Comparison of ENCODE assay signal across 17 cellular contexts in the genomic region with DNA sequence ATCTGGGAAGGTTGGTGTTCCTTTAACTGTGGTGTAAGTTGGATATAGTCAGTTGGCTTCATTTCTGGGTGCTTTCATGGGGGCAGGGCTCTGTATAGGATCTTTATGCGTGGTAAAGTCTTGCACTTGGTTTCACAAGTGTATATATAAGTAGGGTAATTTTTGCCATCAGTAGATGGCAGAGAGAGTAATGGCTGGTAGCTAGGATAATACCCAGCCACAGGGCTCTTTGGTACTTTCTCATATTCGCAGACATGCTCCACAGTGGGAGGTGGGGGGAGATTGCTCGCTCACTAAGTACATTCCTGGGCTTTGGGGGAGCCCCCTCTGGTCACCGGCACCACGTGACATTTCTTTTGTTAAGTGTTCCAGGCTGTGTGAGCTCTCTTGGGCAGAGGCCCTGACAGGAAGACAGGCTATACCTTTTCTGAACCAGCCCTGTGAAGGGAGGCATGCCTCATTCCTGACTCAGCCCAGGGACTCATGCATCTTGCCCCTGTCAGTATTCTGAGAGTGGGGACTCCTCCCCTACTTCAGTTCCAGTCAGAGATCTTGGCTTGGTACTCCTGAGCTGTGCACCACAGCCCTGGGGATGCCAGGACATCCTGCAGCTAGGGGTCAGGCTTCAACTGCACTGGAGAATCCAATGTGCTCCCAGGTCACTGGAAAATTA. TPM values are rescaled to one million over a fixed set of nuclear protein-coding genes. Genes with fewer than 3 reads are reported as not detected.
DNase-seq lines count a peak whose midpoint lies in the region; ATAC-seq, FAIRE-seq and TF ChIP-seq lines count a peak whose summit lies in the region.
"Had no signal": no experiment of that assay in that cellular context is flagged by ENCODE, and none has a peak within 500 bp of the region (broad histone marks: within the 10 kb centered on the region; RNA-seq: fewer than 3 reads in every experiment).

No MANE protein-coding gene starts in this region.

- ATAC-seq in GM12878: peak; percentile 37; the same call in 2 of the 3 replicates
- ATAC-seq in natural killer cell: peak; percentile 15 to 55 (median 30)
- ATAC-seq: HCT116, T-cell had no signal

- TF ChIP-seq CTCF in GM12878 (IDR thresholded peaks at IDR 0.05 in 2 of 3, conservative IDR thresholded peaks at IDR 0.05 in 1 of 3; ENCODE audit: control insufficient read depth in 2 of 3, extremely low read depth in 1 of 3, insufficient read depth in 1 of 3, low read depth in 3 of 3, low read length in 3 of 3) (peak in 1 of 3 experiments; percentile 20; a peak in 1 of 6 replicates), natural killer cell (IDR thresholded peaks at IDR 0.05) (no peak)

- H3K4me2 ChIP-seq in Karpas-422 (ENCODE audit: low read depth, low read length, poor library complexity, severe bottlenecking) (no peak overlapping the region), GM12878 (ENCODE audit: control insufficient read depth, insufficient read depth) (no peak overlapping the region)
- H3K4me2 ChIP-seq: BLaER1 had no signal

- H3K9ac ChIP-seq in Karpas-422 (ENCODE audit: low read length) (no peak overlapping the region), GM12878 (ENCODE audit: control insufficient read depth, insufficient read depth, low read length) (no peak overlapping the region)
- H3K9ac ChIP-seq: BLaER1 had no signal

- H3K9me2 ChIP-seq in Karpas-422 (replicated peaks; ENCODE audit: insufficient read depth, low read length): no peaks in the 10 kb centered on the region

- TF ChIP-seq POLR2A in GM12878 (IDR thresholded peaks at IDR 0.05; ENCODE audit: low read depth, low read length): no peak

- BruUV-seq in GM12878 (replicated peaks; lab: Mats Ljungman, UMichigan): no TSS peak

- H3K4me3 ChIP-seq in Karpas-422 (ENCODE audit: low read length) (no peak overlapping the region), GM12878 (no peak overlapping the region)
- H3K4me3 ChIP-seq: ascending aorta, BLaER1, skin epidermis, transverse colon had no signal

- RAD21 ChIA-PET in GM12878 (lab: Charles Lee; ENCODE audit: unreplicated experiment): interaction anchor here (0.6 to 1.4 kb wide), 2 partner anchors 12 to 72 kb away, joined by 3 to 4 read pairs; no protein-coding TSS in a partner anchor

- POLR2A ChIA-PET in GM12878 (lab: Charles Lee): interaction anchor here (0.6 kb wide), 1 partner anchor 169 kb away, joined by 3 read pairs; no protein-coding TSS in a partner anchor

- no peaks in the 10 kb centered on the region for H3K9me3 Mint-ChIP-seq in natural killer cell
- H3K9me3 Mint-ChIP-seq: T-cell had no signal

- H3K9me3 ChIP-seq in Karpas-422 (ENCODE audit: low read length): no peaks in the 10 kb centered on the region
- H3K9me3 ChIP-seq in GM12878 (replicated peaks; ENCODE audit: control insufficient read depth, insufficient read depth, low read length): no peaks in the 10 kb centered on the region
- H3K9me3 ChIP-seq: ascending aorta, BLaER1, transverse colon had no signal

- no peaks in the 10 kb centered on the region for H3K36me3 Mint-ChIP-seq in natural killer cell
- H3K36me3 Mint-ChIP-seq: T-cell had no signal

- H3K36me3 ChIP-seq in Karpas-422 (ENCODE audit: insufficient read depth, low read length) (peaks cover 16% of the 10 kb centered on the region; the same call in 1 of the 2 replicates), GM12878 (ENCODE audit: control insufficient read depth in 2 of 2, insufficient read depth in 2 of 2, low read length in 1 of 2) (no peaks in the 10 kb centered on the region)
- H3K36me3 ChIP-seq: ascending aorta, BLaER1, transverse colon had no signal

- CTCF ChIA-PET in GM12878 (lab: Yijun Ruan, JAX): interaction anchor here (1.8 kb wide), 1 partner anchor 159 kb away, joined by 5 read pairs; no protein-coding TSS in a partner anchor

- intact Hi-C loops in GM12878 (cut with micrococcal nuclease; ENCODE audit: unreplicated experiment): no loop called here
- intact Hi-C loops in natural killer cell (cut with micrococcal nuclease): loop anchor here (5.0 kb wide), 1 partner anchor 37 kb away; the partner anchor contains the start of gene FCRL3

- H3K4me3 Mint-ChIP-seq in natural killer cell: no peak overlapping the region
- H3K4me3 Mint-ChIP-seq: T-cell had no signal

- H3K4me1 ChIP-seq in Karpas-422 (ENCODE audit: low read length) (peaks cover 32% of the 10 kb centered on the region), GM12878 (ENCODE audit: control insufficient read depth, insufficient read depth, low read length) (peaks cover 2% of the 10 kb centered on the region; the same call in 1 of the 2 replicates)
- H3K4me1 ChIP-seq: ascending aorta, BLaER1, transverse colon had no signal

- 8% methylated on average over 5 of the region's 5 CpGs for WGBS in GM12878 (ENCODE audit: insufficient coverage, insufficient replicate concordance, low lambda C conversion rate, missing lambda C conversion rate)

- H3K27me3 Mint-ChIP-seq in natural killer cell (ENCODE audit: low read depth in 2 of 2): no peaks in the 10 kb centered on the region

- H3K79me2 ChIP-seq in Karpas-422 (ENCODE audit: low read length) (no peaks in the 10 kb centered on the region), GM12878 (ENCODE audit: control insufficient read depth, insufficient read depth, low read length) (no peaks in the 10 kb centered on the region)

- TF ChIP-seq RAD21 in GM12878 (IDR thresholded peaks at IDR 0.05; ENCODE audit: insufficient read depth, low read depth, low read length): no peak

- FAIRE-seq in GM19239 (lab: Jason Lieb, UNC): peak; percentile 66
- no peak for FAIRE-seq in GM12878 (lab: Jason Lieb, UNC)
- FAIRE-seq: colon, frontal cortex had no signal

- in situ Hi-C loops in GM12878 (cut with MboI): no loop called here

- H3K27ac ChIP-seq in Karpas-422 (ENCODE audit: low read length) (peak overlapping the region; percentile 59), GM12878 (ENCODE audit: control insufficient read depth, insufficient read depth) (no peak overlapping the region)
- H3K27ac ChIP-seq: ascending aorta, BLaER1, skin epidermis, transverse colon had no signal

- H3K4me1 Mint-ChIP-seq in natural killer cell: peaks cover 38 to 47% of the 10 kb centered on the region in 2 donors

- no peak overlapping the region for H3K27ac Mint-ChIP-seq in natural killer cell
- H3K27ac Mint-ChIP-seq: T-cell had no signal

- SMC1A ChIA-PET in GM12878 (lab: Charles Lee; ENCODE audit: uncharacterized antibody, unreplicated experiment): interaction anchor here (1.4 to 2.1 kb wide), 2 partner anchors 12 to 159 kb away, joined by 4 to 8 read pairs; no protein-coding TSS in a partner anchor

- no peak for DNase-seq in GM19239 (ENCODE audit: insufficient read length, low spot score)
- DNase-seq in Karpas-422: no peak
- DNase-seq in GM12878 (ENCODE audit: low read depth, low spot score): no peak
- no peak for DNase-seq in natural killer cell
- DNase-seq in A172 (ENCODE audit: low spot score): no peak
- no peak for DNase-seq in T-helper 1 cell
- no peak for DNase-seq in SW 1271 (lab: John Stamatoyannopoulos, UW)
- DNase-seq: activated gamma-delta T cell, NCI-H1436 treated with DMSO at 0.1 percent for 48 hours, T-cell, transverse colon had no signal

- no peak for TF ChIP-seq EP300 in GM12878 (IDR thresholded peaks at IDR 0.05; ENCODE audit: borderline replicate concordance in 1 of 2, control insufficient read depth in 1 of 2, low read depth in 2 of 2, low read length in 2 of 2)

- H4K20me1 ChIP-seq in Karpas-422 (ENCODE audit: insufficient read depth, low read depth, low read length): no peaks in the 10 kb centered on the region
- H4K20me1 ChIP-seq in GM12878 (ENCODE audit: control insufficient read depth, insufficient read depth): no peaks in the 10 kb centered on the region
- H4K20me1 ChIP-seq: BLaER1 had no signal

- H3K27me3 ChIP-seq in Karpas-422 (ENCODE audit: low read length) (no peaks in the 10 kb centered on the region), GM12878 (replicated peaks in 1 of 2; ENCODE audit: control insufficient read depth in 2 of 2, insufficient read depth in 2 of 2, low read length in 1 of 2) (no peaks in the 10 kb centered on the region)
- H3K27me3 ChIP-seq: ascending aorta, BLaER1, transverse colon had no signal

- H2AFZ ChIP-seq in Karpas-422 (ENCODE audit: low read length) (no peak overlapping the region), GM12878 (ENCODE audit: control insufficient read depth, low read depth, low read length) (no peak overlapping the region)

RNA-seq across cellular contexts. Expression of gene FCRL2, which starts 37.6 kb away (rescaled TPM):
- 136 and 168 TPM in 2 replicates for total RNA-seq in Karpas-422 (2014; rRNA removed; shearing (Covaris generic); ENCODE audit: low replicate concordance)
- 2.9 and 3.2 TPM in 2 replicates for total RNA-seq in GM12878 (2013; cell fraction: nucleolus; rRNA removed)
- 0.22 and 0.51 TPM in 2 replicates for total RNA-seq in GM12878 (2014; rRNA removed)
- 0.46 and 0.67 TPM in 2 replicates for total RNA-seq in GM12878 (2014; rRNA removed; fragmentation: Illumina TruSeq; extraction: Trizol)
- 0.21 and 0.36 TPM in 2 replicates for total RNA-seq in GM12878 (2021)
- polyA plus RNA-seq in GM12878 (2011; ENCODE audit: low read depth): 0.22 TPM
- polyA plus RNA-seq in GM12878 (2011; rRNA removed): 7.3 and 8.1 TPM in 2 replicates
- 2.3 and 3.0 TPM in 2 replicates for polyA plus RNA-seq in GM12878 (2011; cell fraction: cytosol; rRNA removed)
- 6.7 and 8.7 TPM in 2 replicates for polyA plus RNA-seq in GM12878 (2011; cell fraction: nucleus; rRNA removed)
- polyA plus RNA-seq in GM12878 (2012): 0.14 and 0.31 TPM in 2 replicates
- 0.48 and 0.59 TPM in 2 replicates for polyA plus RNA-seq in GM12878 (2014; fragmentation: Illumina TruSeq; extraction: Trizol)
- under 1 TPM; 0.64 to 0.89 TPM for polyA plus RNA-seq in GM12878 (2014; fragmentation: Nextera tagmentation; extraction: Ambion mirVana)
- 0.63 and 0.86 TPM in 2 replicates for polyA plus RNA-seq in GM12878 (2014; rRNA removed)
- under 1 TPM; 0.07 to 0.23 TPM for polyA plus RNA-seq in GM12878 (2016; fragmentation: Nextera tagmentation; extraction: Ambion mirVana)
- 2.0 and 3.9 TPM in 2 replicates for polyA minus RNA-seq in GM12878 (2011; rRNA and poly(A)+ RNA removed)
- 1.6 and 2.3 TPM in 2 replicates for polyA minus RNA-seq in GM12878 (2011; cell fraction: cytosol; rRNA and poly(A)+ RNA removed)
- polyA minus RNA-seq in GM12878 (2011; cell fraction: nucleus; rRNA and poly(A)+ RNA removed): 2.8 and 6.0 TPM in 2 replicates
- total RNA-seq in natural killer cell: 1 to 10 TPM in 1 of 3 donors, under 1 TPM in 2; 0.49 to 1.1 (median 0.88) TPM
- not detected in 2 replicates for total RNA-seq in A172 (2014; rRNA removed; shearing (Covaris generic))
- total RNA-seq: ascending aorta, frontal cortex had no signal

RNA-seq across cellular contexts. Expression of gene FCRL3, which starts 38.8 kb away (rescaled TPM):
- 24.7 and 45.8 TPM in 2 replicates for total RNA-seq in Karpas-422 (2014; rRNA removed; shearing (Covaris generic); ENCODE audit: low replicate concordance)
- 5.7 and 7.8 TPM in 2 replicates for total RNA-seq in GM12878 (2013; cell fraction: nucleolus; rRNA removed)
- total RNA-seq in GM12878 (2014; rRNA removed) (0.05 and 0.06 TPM in 2 replicates), GM12878 (2014; rRNA removed; fragmentation: Illumina TruSeq; extraction: Trizol) (0.04 and 0.05 TPM in 2 replicates), GM12878 (2021) (0.08 TPM in 1 of 2 replicates, not detected in the other), natural killer cell (100 to 1,000 TPM in 1 of 3 donors, 10 to 100 TPM in 2; 69.8 to 117 (median 83.8) TPM)
- 0.09 TPM for polyA plus RNA-seq in GM12878 (2011; ENCODE audit: low read depth)
- polyA plus RNA-seq in GM12878 (2011; rRNA removed) (2.3 and 2.8 TPM in 2 replicates), GM12878 (2014; fragmentation: Illumina TruSeq; extraction: Trizol) (0.07 and 0.11 TPM in 2 replicates), GM12878 (2014; fragmentation: Nextera tagmentation; extraction: Ambion mirVana) (not detected), GM12878 (2014; rRNA removed) (0.13 TPM in 2 replicates), GM12878 (2016; fragmentation: Nextera tagmentation; extraction: Ambion mirVana) (not detected)
- 1.1 and 1.2 TPM in 2 replicates for polyA plus RNA-seq in GM12878 (2011; cell fraction: cytosol; rRNA removed)
- polyA plus RNA-seq in GM12878 (2011; cell fraction: nucleus; rRNA removed): 7.6 and 11.4 TPM in 2 replicates
- polyA plus RNA-seq in GM12878 (2012): 0.05 and 0.06 TPM in 2 replicates
- 2.5 and 3.6 TPM in 2 replicates for polyA minus RNA-seq in GM12878 (2011; rRNA and poly(A)+ RNA removed)
- 0.42 and 0.67 TPM in 2 replicates for polyA minus RNA-seq in GM12878 (2011; cell fraction: cytosol; rRNA and poly(A)+ RNA removed)
- polyA minus RNA-seq in GM12878 (2011; cell fraction: nucleus; rRNA and poly(A)+ RNA removed): 3.1 and 3.4 TPM in 2 replicates
- total RNA-seq in A172 (2014; rRNA removed; shearing (Covaris generic)): not detected in 2 replicates
- total RNA-seq: ascending aorta had no signal

Comparison
In these comparisons a context has a peak if more than half of its experiments do, and no peak if none do; other contexts are left out.
1. RNA of gene FCRL2, which starts 37.6 kb away (total RNA-seq): 136 to 168 TPM in Karpas-422; 0.49 to 1.1 TPM in natural killer cell, 0.21 to 3.2 TPM in GM12878 and not detected in A172; every median in the first group is over 10 times any median in the second.